11 cellular contexts compared by ENCODE assay signal in the genomic region with DNA sequence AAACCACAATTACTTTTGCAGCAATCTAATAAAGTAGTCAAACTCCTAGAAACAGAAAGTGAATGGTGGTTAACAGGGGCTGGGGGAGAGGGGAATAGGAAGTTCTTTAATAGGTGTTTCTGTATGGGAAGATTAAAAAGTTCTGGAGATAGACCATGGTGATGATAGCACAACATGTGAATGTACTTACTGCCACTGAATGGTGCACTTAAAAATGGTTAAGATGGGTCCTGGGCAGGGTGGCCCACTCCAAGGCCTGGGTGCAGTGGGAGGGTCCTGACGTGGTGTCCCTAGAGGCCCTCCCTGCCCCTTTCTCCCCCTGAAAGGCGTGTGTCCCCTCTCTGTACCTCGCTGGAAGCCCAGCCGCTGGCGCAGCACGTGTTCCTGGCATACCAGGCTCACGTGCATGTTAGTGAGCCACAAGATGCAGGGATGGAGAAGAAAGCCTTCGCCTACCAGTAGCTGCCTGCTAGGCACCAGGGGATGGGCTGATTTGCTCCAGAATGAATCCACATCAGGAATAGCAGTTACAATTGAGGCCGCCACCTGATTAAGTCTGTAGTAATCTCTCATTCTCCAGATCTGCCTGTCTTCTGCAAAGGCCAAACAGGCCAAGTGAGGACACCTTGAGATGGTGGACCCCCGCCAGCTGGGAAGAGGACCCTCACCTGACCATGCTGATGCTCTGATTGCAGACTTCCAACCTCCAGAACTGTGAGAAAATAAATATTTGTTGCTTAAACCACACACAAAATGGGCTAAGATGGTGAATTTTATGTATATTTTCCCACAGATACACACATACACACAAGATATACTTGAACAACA.
A peak's percentile ranks its signal among the peaks of the same experiment; 100 is the strongest.
DNase-seq lines count a peak whose midpoint lies in the region; ATAC-seq, FAIRE-seq and TF ChIP-seq lines count a peak whose summit lies in the region.
"Had no signal": no experiment of that assay in that cellular context is flagged by ENCODE, and none has a peak within 500 bp of the region (broad histone marks: within the 10 kb centered on the region; RNA-seq: fewer than 3 reads in every experiment).

No MANE protein-coding gene starts in this region.

- CTCF ChIA-PET in activated CD4-positive, alpha-beta T cell treated with anti-CD3 and anti-CD28 coated beads, Interleukin-2, amount 10 ng/mL, durations not matched to agents 7 days and 5 days (lab: Charles Lee): interaction anchor here (0.6 to 1.8 kb wide), 10 partner anchors 9 to 141 kb away, joined by 3 to 7 read pairs (median 4); no protein-coding TSS in a partner anchor
- CTCF ChIA-PET in endothelial cell of umbilical vein (lab: Charles Lee): interaction anchor here (2.1 kb wide), 1 partner anchor 143 kb away, joined by 7 read pairs; no protein-coding TSS in a partner anchor

- no peak for TF ChIP-seq POLR2A in Peyer's patch (IDR thresholded peaks at IDR 0.05)
- no peak for TF ChIP-seq POLR2A in endothelial cell of umbilical vein (IDR thresholded peaks at IDR 0.05; ENCODE audit: low read depth, low read length)

- no peaks in the 10 kb centered on the region for H3K79me2 ChIP-seq in endothelial cell of umbilical vein (ENCODE audit: control insufficient read depth, insufficient read depth, low read length)

- no peak overlapping the region for H3K9ac ChIP-seq in endothelial cell of umbilical vein (replicated peaks; ENCODE audit: extremely low read depth, insufficient read depth, low read length)

- peak overlapping the region; percentile 94 for H3K27ac Mint-ChIP-seq in activated CD4-positive, alpha-beta T cell treated with anti-CD3 and anti-CD28 coated beads, Interleukin-2, amount 10 ng/mL, durations not matched to agents 7 days and 5 days
- peak overlapping the region; percentile 85 for H3K27ac Mint-ChIP-seq in stimulated activated naive CD8-positive, alpha-beta T cell treated with anti-CD3 and anti-CD28 coated beads, Interleukin-15, Interleukin-2, amounts not matched to agents 100 ng/mL and 50 ng/mL, for 24 hours

- no peaks in the 10 kb centered on the region for H4K20me1 ChIP-seq in endothelial cell of umbilical vein (replicated peaks; ENCODE audit: control insufficient read depth, extremely low read depth, insufficient read depth, low read length)

- no TSS peak for BruUV-seq in endothelial cell of umbilical vein (replicated peaks; lab: Mats Ljungman, UMichigan)

- H3K27ac ChIP-seq in Peyer's patch: peak overlapping the region; percentile 61 to 86 (median 74)
- no peak overlapping the region for H3K27ac ChIP-seq in endothelial cell of umbilical vein (ENCODE audit: insufficient read depth, low read depth, low read length)

- no peaks in the 10 kb centered on the region for H3K27me3 ChIP-seq in Peyer's patch
- H3K27me3 ChIP-seq in endothelial cell of umbilical vein (ENCODE audit: control insufficient read depth in 2 of 2, insufficient read depth in 2 of 2, low read length in 2 of 2): no peaks in the 10 kb centered on the region
- H3K27me3 ChIP-seq: heart right ventricle had no signal

- POLR2A ChIA-PET in activated CD4-positive, alpha-beta T cell treated with anti-CD3 and anti-CD28 coated beads, Interleukin-2, amount 10 ng/mL, durations not matched to agents 7 days and 5 days (lab: Charles Lee): interaction anchor here (0.6 to 1.6 kb wide), 4 partner anchors 18 to 338 kb away, joined by 3 to 6 read pairs (median 4); no protein-coding TSS in a partner anchor
- POLR2A ChIA-PET in endothelial cell of umbilical vein (lab: Charles Lee): interaction anchor here (0.7 kb wide), 1 partner anchor 836 kb away, joined by 3 read pairs; no protein-coding TSS in a partner anchor

- dilution Hi-C loops in endothelial cell of umbilical vein (cut with MboI; ENCODE audit: extremely low pct_ligation_motif_present, low sequenced_read_pairs): no loop called here

- TF ChIP-seq CTCF in Peyer's patch (IDR thresholded peaks at IDR 0.05) (no peak), endothelial cell of umbilical vein (IDR thresholded peaks at IDR 0.05; ENCODE audit: extremely low read depth in 1 of 2, insufficient read depth in 1 of 2, low read depth in 1 of 2, low read length in 2 of 2) (no peak)

- peaks cover 15% of the 10 kb centered on the region for H3K9me3 Mint-ChIP-seq in activated CD4-positive, alpha-beta T cell treated with anti-CD3 and anti-CD28 coated beads, Interleukin-2, amount 10 ng/mL, durations not matched to agents 7 days and 5 days
- H3K9me3 Mint-ChIP-seq in stimulated activated naive CD8-positive, alpha-beta T cell treated with anti-CD3 and anti-CD28 coated beads, Interleukin-15, Interleukin-2, amounts not matched to agents 100 ng/mL and 50 ng/mL, for 24 hours: no peaks in the 10 kb centered on the region

- H3K4me1 ChIP-seq in Peyer's patch (peaks cover 0 to 34% (median 11%) of the 10 kb centered on the region in 4 donors), endothelial cell of umbilical vein (ENCODE audit: control insufficient read depth, extremely low read depth, insufficient read depth, low read length) (no peaks in the 10 kb centered on the region)

- peaks cover 88% of the 10 kb centered on the region for H3K4me1 Mint-ChIP-seq in activated CD4-positive, alpha-beta T cell treated with anti-CD3 and anti-CD28 coated beads, Interleukin-2, amount 10 ng/mL, durations not matched to agents 7 days and 5 days
- peaks cover 94% of the 10 kb centered on the region for H3K4me1 Mint-ChIP-seq in stimulated activated naive CD8-positive, alpha-beta T cell treated with anti-CD3 and anti-CD28 coated beads, Interleukin-15, Interleukin-2, amounts not matched to agents 100 ng/mL and 50 ng/mL, for 24 hours (ENCODE audit: low read depth)

- H2AFZ ChIP-seq in endothelial cell of umbilical vein (ENCODE audit: low read depth, low read length): peak overlapping the region; percentile 6

- no peaks in the 10 kb centered on the region for H3K9me1 ChIP-seq in endothelial cell of umbilical vein (replicated peaks; ENCODE audit: control insufficient read depth, extremely low read depth, insufficient read depth, low read length)

- H3K36me3 ChIP-seq in Peyer's patch: no peaks in the 10 kb centered on the region
- no peaks in the 10 kb centered on the region for H3K36me3 ChIP-seq in endothelial cell of umbilical vein (ENCODE audit: control insufficient read depth in 2 of 2, extremely low read depth in 1 of 2, insufficient read depth in 2 of 2, low read length in 2 of 2)
- H3K36me3 ChIP-seq: heart right ventricle had no signal

- peaks cover 31% of the 10 kb centered on the region for H3K36me3 Mint-ChIP-seq in activated CD4-positive, alpha-beta T cell treated with anti-CD3 and anti-CD28 coated beads, Interleukin-2, amount 10 ng/mL, durations not matched to agents 7 days and 5 days (ENCODE audit: low read depth)
- H3K36me3 Mint-ChIP-seq in stimulated activated naive CD8-positive, alpha-beta T cell treated with anti-CD3 and anti-CD28 coated beads, Interleukin-15, Interleukin-2, amounts not matched to agents 100 ng/mL and 50 ng/mL, for 24 hours (ENCODE audit: low read depth): peaks cover 4% of the 10 kb centered on the region

- H3K9me3 ChIP-seq in Peyer's patch (no peaks in the 10 kb centered on the region), endothelial cell of umbilical vein (replicated peaks; ENCODE audit: control insufficient read depth, insufficient read depth, low read length) (no peaks in the 10 kb centered on the region)
- H3K9me3 ChIP-seq: heart right ventricle had no signal

- intact Hi-C loops in endothelial cell of umbilical vein (cut with micrococcal nuclease): no loop called here

- H3K4me3 ChIP-seq in Peyer's patch (no peak overlapping the region), endothelial cell of umbilical vein (replicated peaks in 1 of 3; ENCODE audit: insufficient read depth in 1 of 3, low read depth in 1 of 3, low read length in 3 of 3) (no peak overlapping the region)
- H3K4me3 ChIP-seq: heart right ventricle had no signal

- H3K4me3 Mint-ChIP-seq in activated CD4-positive, alpha-beta T cell treated with anti-CD3 and anti-CD28 coated beads, Interleukin-2, amount 10 ng/mL, durations not matched to agents 7 days and 5 days: peak overlapping the region; percentile 73
- peak overlapping the region; percentile 62 for H3K4me3 Mint-ChIP-seq in stimulated activated naive CD8-positive, alpha-beta T cell treated with anti-CD3 and anti-CD28 coated beads, Interleukin-15, Interleukin-2, amounts not matched to agents 100 ng/mL and 50 ng/mL, for 24 hours

- no peak for FAIRE-seq in endothelial cell of umbilical vein (lab: Jason Lieb, UNC)
- FAIRE-seq: HTR-8/SVneo had no signal

- no peak for DNase-seq in activated CD4-positive, alpha-beta T cell treated with anti-CD3 and anti-CD28 coated beads, Interleukin-2, amount 10 ng/mL, durations not matched to agents 7 days and 5 days
- no peak for DNase-seq in activated CD4-positive, alpha-beta T cell treated with anti-CD3 and anti-CD28 coated beads for 1 hour
- DNase-seq in Peyer's patch (no peak), endothelial cell of umbilical vein (ENCODE audit: low read depth, low spot score) (no peak), KG1 (lab: John Stamatoyannopoulos, UW) (no peak)
- DNase-seq: heart right ventricle, NCI-H187 treated with DMSO at 0.1 percent for 48 hours had no signal

- ATAC-seq in GM19035 (IDR thresholded peaks at IDR 0.05; ENCODE audit: unreplicated experiment) (no peak), HG03469 (IDR thresholded peaks at IDR 0.05; ENCODE audit: unreplicated experiment) (no peak)

- no peak overlapping the region for H3K4me2 ChIP-seq in endothelial cell of umbilical vein (ENCODE audit: insufficient read depth, low read length)

- no peaks in the 10 kb centered on the region for H3K27me3 Mint-ChIP-seq in activated CD4-positive, alpha-beta T cell treated with anti-CD3 and anti-CD28 coated beads, Interleukin-2, amount 10 ng/mL, durations not matched to agents 7 days and 5 days
- no peaks in the 10 kb centered on the region for H3K27me3 Mint-ChIP-seq in stimulated activated naive CD8-positive, alpha-beta T cell treated with anti-CD3 and anti-CD28 coated beads, Interleukin-15, Interleukin-2, amounts not matched to agents 100 ng/mL and 50 ng/mL, for 24 hours

TF ChIP-seq in endothelial cell of umbilical vein, 7 proteins besides CTCF, POLR2A, EP300 and RAD21:
- TF ChIP-seq POLR2AphosphoS5 (IDR thresholded peaks at IDR 0.05; ENCODE audit: insufficient read depth, low read depth, low read length): no peak
- TF ChIP-seq MYC (IDR thresholded peaks at IDR 0.05; ENCODE audit: low read depth, low read length): no peak
- TF ChIP-seq JUN (IDR thresholded peaks at IDR 0.05; ENCODE audit: borderline replicate concordance, insufficient read depth, insufficient read length, low read depth): no peak
- TF ChIP-seq MAX (IDR thresholded peaks at IDR 0.05; ENCODE audit: insufficient read depth, insufficient read length): no peak
- TF ChIP-seq FOS (IDR thresholded peaks at IDR 0.05; ENCODE audit: borderline replicate concordance, insufficient read depth, low read length): no peak
- no peak for TF ChIP-seq GATA2 (IDR thresholded peaks at IDR 0.05; ENCODE audit: insufficient read depth, insufficient read length, low read depth, low read length)
- no peak for TF ChIP-seq EZH2 (IDR thresholded peaks at IDR 0.05; ENCODE audit: borderline replicate concordance, low read depth, low read length, severe bottlenecking)
